In the genomic region with DNA sequence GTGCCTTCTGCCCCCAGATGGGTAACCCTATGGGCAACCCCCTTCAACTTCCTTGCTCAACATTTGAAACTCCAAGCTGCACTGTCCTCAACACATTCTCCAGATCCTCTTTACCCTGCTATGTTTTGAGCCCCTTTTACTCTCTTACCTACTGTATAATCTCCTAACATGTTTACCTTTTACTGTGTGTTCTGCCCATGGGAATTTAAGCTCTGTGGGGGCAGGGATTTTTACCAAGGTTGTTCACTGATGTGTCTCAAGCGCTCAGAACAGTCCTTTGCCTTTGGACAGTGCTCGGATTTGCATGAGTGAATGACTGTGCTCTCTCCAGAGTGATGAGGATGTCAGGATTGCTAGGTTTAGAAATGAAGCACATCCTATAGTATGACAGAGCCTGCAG, we compare ENCODE assay signal across 1 cellular context.
TF ChIP-seq lines count a peak whose summit lies in the region.

No MANE protein-coding gene starts in this region.

TF ChIP-seq in H1, 55 proteins besides CTCF, POLR2A, EP300 and RAD21:
- TF ChIP-seq EGR1 (IDR thresholded peaks at IDR 0.05; ENCODE audit: borderline replicate concordance, low read depth, low read length): no peak
- TF ChIP-seq SP1 (IDR thresholded peaks at IDR 0.05; ENCODE audit: low read depth, low read length): no peak
- no peak for TF ChIP-seq RFX5 (IDR thresholded peaks at IDR 0.05; ENCODE audit: borderline replicate concordance, low read depth, low read length)
- TF ChIP-seq NANOG (IDR thresholded peaks at IDR 0.05; ENCODE audit: insufficient read depth, low read depth, low read length, poor library complexity, severe bottlenecking): no peak
- TF ChIP-seq TBP (IDR thresholded peaks at IDR 0.05; ENCODE audit: low read depth, low read length): no peak
- no peak for TF ChIP-seq SRF (IDR thresholded peaks at IDR 0.05; ENCODE audit: low read depth, low read length)
- TF ChIP-seq BACH1 (IDR thresholded peaks at IDR 0.05; ENCODE audit: low read length): no peak
- TF ChIP-seq HDAC6 (IDR thresholded peaks at IDR 0.05; ENCODE audit: low read depth, low read length): no peak
- TF ChIP-seq CHD1 (IDR thresholded peaks at IDR 0.05; ENCODE audit: low read depth, low read length): no peak
- TF ChIP-seq SP4 (IDR thresholded peaks at IDR 0.05; ENCODE audit: low read length): no peak
- TF ChIP-seq CTBP2 (IDR thresholded peaks at IDR 0.05; ENCODE audit: borderline replicate concordance, insufficient read depth, insufficient read length, low read length): no peak
- no peak for TF ChIP-seq CEBPB (IDR thresholded peaks at IDR 0.05; ENCODE audit: low read depth, low read length)
- no peak for TF ChIP-seq KDM4A (IDR thresholded peaks at IDR 0.05; ENCODE audit: low read depth, low read length, severe bottlenecking)
- TF ChIP-seq TEAD4 (IDR thresholded peaks at IDR 0.05; ENCODE audit: low read depth, low read length): no peak
- no peak for TF ChIP-seq FOSL1 (IDR thresholded peaks at IDR 0.05; ENCODE audit: insufficient read depth, low read depth, low read length)
